ENCODE assay signal across 8 cellular contexts in genomic region chr6:34756513-34756856, GRCh38. TPM values are rescaled to one million over a fixed set of nuclear protein-coding genes. Genes with fewer than 3 reads are reported as not detected.
DNase-seq lines count a peak whose midpoint lies in the region; ATAC-seq and TF ChIP-seq lines count a peak whose summit lies in the region.
"Not testable (repeated sequence)": the region's sequence is repeated elsewhere in the genome, so short reads cannot be mapped to it uniquely, and the experiment has no call there.

No MANE protein-coding gene starts in this region.

- DNase-seq in CMK (ENCODE audit: low read depth), result peak; percentile 61
- DNase-seq in HFFc6, result not testable (repeated sequence)
- peak; percentile 66 for DNase-seq in NCI-H2227 (lab: John Stamatoyannopoulos, UW; ENCODE audit: unreplicated experiment)
- peak in 3 of 5 donors; percentile 14 to 61 (median 14) for DNase-seq in T-helper 1 cell
- peak in 6 of 7 donors; percentile 13 to 55 (median 34) for DNase-seq in adrenal gland
- DNase-seq in foreskin keratinocyte, result peak in 1 of 2 donors; percentile 34
- DNase-seq in naive thymus-derived CD8-positive, alpha-beta T cell, result peak in 6 of 10 donors; percentile 19 to 64 (median 44)
- DNase-seq in stimulated activated CD8-positive, alpha-beta memory T cell treated with anti-CD3 and anti-CD28 coated beads, Interleukin-15, amount 100 ng/mL, for 48 hours (ENCODE audit: low read depth in 2 of 2), result peak; percentile 19 to 46

- ATAC-seq in foreskin keratinocyte, result peak; percentile 41
- ATAC-seq in naive thymus-derived CD8-positive, alpha-beta T cell, result peak; percentile 13 to 15

- not testable (repeated sequence) for H3K4me3 Mint-ChIP-seq in HFFc6; naive thymus-derived CD8-positive, alpha-beta T cell

- H3K9me3 ChIP-seq in adrenal gland (replicated peaks in 1 of 3), result not testable (repeated sequence)

- TF ChIP-seq CTCF in HFFc6 (IDR thresholded peaks at IDR 0.05), result peak; percentile 67
- peak; percentile 26 to 62 (median 46) for TF ChIP-seq CTCF in adrenal gland (IDR thresholded peaks at IDR 0.05)
- peak; percentile 60 for TF ChIP-seq CTCF in foreskin keratinocyte (conservative IDR thresholded peaks at IDR 0.05)

- not testable (repeated sequence) for H3K36me3 ChIP-seq in adrenal gland (replicated peaks in 1 of 2)

- not testable (repeated sequence) for H3K9me3 Mint-ChIP-seq in HFFc6; naive thymus-derived CD8-positive, alpha-beta T cell

- peak overlapping the region; percentile 2 to 80 (median 60) for H3K4me3 ChIP-seq in adrenal gland

- not testable (repeated sequence) for H3K27me3 Mint-ChIP-seq in HFFc6 (ENCODE audit: insufficient read depth); naive thymus-derived CD8-positive, alpha-beta T cell

- POLR2A ChIA-PET in naive thymus-derived CD8-positive, alpha-beta T cell (lab: Charles Lee), result interaction anchor here (0.6 to 3.8 kb wide), 15 partner anchors 10 to 1912 kb away, joined by 3 to 22 read pairs (median 4); partner anchors contain the start of genes ANKS1A, BLTP3A, HMGA1 and ILRUN

- intact Hi-C loops in adrenal gland (cut with DNase I), result loop anchor here in 1 of 2 donors (10.0 kb wide), 1 partner anchor 62 kb away; the partner anchor contains the start of gene ILRUN

- not testable (repeated sequence) for TF ChIP-seq POLR2A in adrenal gland (IDR thresholded peaks at IDR 0.05)

- not testable (repeated sequence) for H3K27me3 ChIP-seq in adrenal gland, foreskin keratinocyte

- H3K27ac Mint-ChIP-seq in HFFc6; naive thymus-derived CD8-positive, alpha-beta T cell: not testable (repeated sequence)

- H3K27ac ChIP-seq in adrenal gland (peak overlapping the region; percentile 88 to 95 (median 91)), foreskin keratinocyte (peak overlapping the region; percentile 79)

- H3K36me3 Mint-ChIP-seq in HFFc6 (ENCODE audit: low read depth), result not testable (repeated sequence)
- peaks cover 0 to 10% (median 0%) of the 10 kb centered on the region in 3 donors for H3K36me3 Mint-ChIP-seq in naive thymus-derived CD8-positive, alpha-beta T cell

- H3K4me1 ChIP-seq in adrenal gland (replicated peaks in 1 of 2), result peaks cover 9 to 19% of the 10 kb centered on the region in 2 donors
- H3K4me1 ChIP-seq in foreskin keratinocyte, result not testable (repeated sequence)

- H3K4me1 Mint-ChIP-seq in HFFc6 (ENCODE audit: low read depth), result not testable (repeated sequence)
- H3K4me1 Mint-ChIP-seq in naive thymus-derived CD8-positive, alpha-beta T cell, result peaks cover 0 to 26% (median 14%) of the 10 kb centered on the region in 4 donors

- WGBS in adrenal gland, 4 donors, result 16 to 43% (median 24%) methylated on average over 17 of the region's 17 CpGs

RNA-seq across cellular contexts. Expression of gene SNRPC, which starts 0.8 kb away (rescaled TPM):
- 100 to 1,000 TPM; 132 to 194 (median 161) TPM for total RNA-seq in HFFc6 (2021; fragmentation: NEBNext Ultra II Directional; extraction: Animal tissue kit (Norgen Biotek cat#: 25700))
- 10 to 100 TPM; 38.9 to 86.7 (median 72.3) TPM for total RNA-seq in adrenal gland
- polyA plus RNA-seq in adrenal gland, result 100 to 1,000 TPM in 2 of 3 donors, 10 to 100 TPM in 1; 54.6 to 121 (median 110) TPM
- 175 and 196 TPM in 2 replicates for total RNA-seq in foreskin keratinocyte
- 276 and 300 TPM in 2 replicates for polyA plus RNA-seq in foreskin keratinocyte
- total RNA-seq in naive thymus-derived CD8-positive, alpha-beta T cell, result 10 to 100 TPM; 53.6 to 58.5 TPM
- 100 to 1,000 TPM; 320 to 328 (median 320) TPM for polyA plus RNA-seq in naive thymus-derived CD8-positive, alpha-beta T cell

RNA-seq across cellular contexts. Expression of gene BLTP3A, which starts 35.4 kb away (rescaled TPM):
- 1 to 10 TPM; 7.2 to 9.8 (median 8.9) TPM for total RNA-seq in HFFc6 (2021; fragmentation: NEBNext Ultra II Directional; extraction: Animal tissue kit (Norgen Biotek cat#: 25700))
- total RNA-seq in adrenal gland (10 to 100 TPM; 13.9 to 21.4 (median 14.9) TPM), foreskin keratinocyte (4.8 and 8.3 TPM in 2 replicates)
- polyA plus RNA-seq in adrenal gland (1 to 10 TPM; 2.2 to 9.7 (median 3.1) TPM), foreskin keratinocyte (0.84 and 1.4 TPM in 2 replicates)
- total RNA-seq in naive thymus-derived CD8-positive, alpha-beta T cell, result 10 to 100 TPM; 11.1 to 11.2 TPM
- 1 to 10 TPM; 1.4 to 1.5 (median 1.4) TPM for polyA plus RNA-seq in naive thymus-derived CD8-positive, alpha-beta T cell

RNA-seq across cellular contexts. Expression of gene ILRUN, which starts 59.9 kb away (rescaled TPM):
- total RNA-seq in HFFc6 (2021; fragmentation: NEBNext Ultra II Directional; extraction: Animal tissue kit (Norgen Biotek cat#: 25700)), result 10 to 100 TPM; 56.0 to 65.1 (median 59.4) TPM
- 10 to 100 TPM; 59.5 to 84.1 (median 71.7) TPM for total RNA-seq in adrenal gland
- 10 to 100 TPM; 18.2 to 62.8 (median 30.7) TPM for polyA plus RNA-seq in adrenal gland
- 64.5 and 64.9 TPM in 2 replicates for total RNA-seq in foreskin keratinocyte
- 41.3 and 45.0 TPM in 2 replicates for polyA plus RNA-seq in foreskin keratinocyte
- 10 to 100 TPM; 60.7 to 61.8 TPM for total RNA-seq in naive thymus-derived CD8-positive, alpha-beta T cell
- polyA plus RNA-seq in naive thymus-derived CD8-positive, alpha-beta T cell, result 10 to 100 TPM; 10.5 to 14.5 (median 11.7) TPM
